In genomic region chr6:146595981-146596731, GRCh38 we compare ENCODE assay signal across 1 cellular context.
A peak's percentile ranks its signal among the peaks of the same experiment; 100 is the strongest.
TF ChIP-seq lines count a peak whose summit lies in the region.

No MANE protein-coding gene starts in this region.

TF ChIP-seq in GM12878, 131 proteins besides CTCF, POLR2A, EP300 and RAD21 (continued from another document):
- no peak for TF ChIP-seq NFIC (IDR thresholded peaks at IDR 0.05; ENCODE audit: low read depth, low read length)
- TF ChIP-seq MTA3 (IDR thresholded peaks at IDR 0.05; ENCODE audit: borderline replicate concordance, low read length), result no peak
- TF ChIP-seq HCFC1 (IDR thresholded peaks at IDR 0.05; ENCODE audit: low read length), result no peak
- 0 out of 4 replicates have a peak, but pooled peaks of 1 of the 2 experiments have one; percentile 15 for TF ChIP-seq IKZF2 (IDR thresholded peaks at IDR 0.05)
- TF ChIP-seq IKZF1 (conservative IDR thresholded peaks at IDR 0.05), result peak; percentile 25; the same call in 1 of the 2 replicates
- no peak for TF ChIP-seq NR2F1 (conservative IDR thresholded peaks at IDR 0.05)
